In the genomic region with DNA sequence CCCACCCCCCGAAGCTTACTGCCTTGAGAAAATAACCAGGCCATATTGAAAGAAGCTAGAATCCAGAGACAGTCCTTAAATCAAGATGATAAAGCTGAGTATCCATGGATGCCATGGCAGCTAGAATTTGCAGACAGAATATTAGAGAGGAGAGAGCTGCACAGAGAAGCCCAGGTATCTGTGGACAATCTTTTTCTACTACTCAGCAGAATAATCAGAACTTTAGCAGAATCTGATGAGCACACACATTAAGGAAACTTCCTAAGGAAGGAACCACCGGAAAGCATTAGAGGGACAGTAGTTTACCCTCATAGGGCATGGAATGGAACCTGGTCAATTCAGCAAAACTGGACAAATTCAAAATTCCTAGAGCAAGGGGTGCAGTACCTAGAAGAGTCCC, we compare ENCODE assay signal across 28 cellular contexts.
"Had no signal": no experiment of that assay in that cellular context is flagged by ENCODE, and none has a peak within 500 bp of the region (broad histone marks: within the 10 kb centered on the region; RNA-seq: fewer than 3 reads in every experiment).

No MANE protein-coding gene starts in this region.

- ATAC-seq: effector memory CD8-positive, alpha-beta T cell; esophagus mucosa; foreskin keratinocyte; gastrocnemius medialis; gastroesophageal sphincter; heart left ventricle; heart right ventricle had no signal

- H3K36me3 ChIP-seq: colonic mucosa, esophagus muscularis mucosa, esophagus squamous epithelium, gastrocnemius medialis, gastroesophageal sphincter, heart left ventricle, heart right ventricle had no signal

- H3K27me3 ChIP-seq: colonic mucosa, dorsolateral prefrontal cortex, esophagus muscularis mucosa, esophagus squamous epithelium, foreskin keratinocyte, gastrocnemius medialis, gastroesophageal sphincter, heart left ventricle, heart right ventricle had no signal

- FAIRE-seq: colon, endometrium, endothelial cell of umbilical vein, frontal cortex had no signal

- DNase-seq: colonic mucosa; cortex of kidney; dermis blood vessel endothelial cell; dorsolateral prefrontal cortex; effector CD4-positive, alpha-beta T cell; effector CD8-positive, alpha-beta T cell; effector memory CD4-positive, alpha-beta T cell; effector memory CD8-positive, alpha-beta T cell; endodermal cell; erythroblast; esophagus squamous epithelium; foreskin fibroblast; foreskin keratinocyte; foreskin melanocyte; gastrocnemius medialis; glutamatergic neuron; head of caudate nucleus; heart left ventricle; heart right ventricle had no signal

- H3K4me1 ChIP-seq: colonic mucosa, esophagus muscularis mucosa, esophagus squamous epithelium, foreskin keratinocyte, gastrocnemius medialis, gastroesophageal sphincter, heart left ventricle, heart right ventricle had no signal

- H3K9me3 ChIP-seq: colonic mucosa, esophagus muscularis mucosa, esophagus squamous epithelium, gastrocnemius medialis, gastroesophageal sphincter, heart left ventricle, heart right ventricle had no signal

- H3K27ac ChIP-seq: colonic mucosa, coronary artery, dorsolateral prefrontal cortex, epithelial cell of prostate, esophagus muscularis mucosa, esophagus squamous epithelium, foreskin keratinocyte, gastrocnemius medialis, gastroesophageal sphincter, heart left ventricle, heart right ventricle had no signal

- H3K4me3 ChIP-seq: colonic mucosa, coronary artery, dorsolateral prefrontal cortex, esophagus muscularis mucosa, esophagus squamous epithelium, gastrocnemius medialis, gastroesophageal sphincter, heart left ventricle, heart right ventricle had no signal
